Comparison of ENCODE assay signal across 10 cellular contexts in genomic region chr11:104668797-104669463, GRCh38.
A peak's percentile ranks its signal among the peaks of the same experiment; 100 is the strongest.
DNase-seq lines count a peak whose midpoint lies in the region; ATAC-seq and TF ChIP-seq lines count a peak whose summit lies in the region.
"Had no signal": no experiment of that assay in that cellular context is flagged by ENCODE, and none has a peak within 500 bp of the region (broad histone marks: within the 10 kb centered on the region; RNA-seq: fewer than 3 reads in every experiment).

No MANE protein-coding gene starts in this region.

- intact Hi-C loops in MCF 10A (cut with micrococcal nuclease), result no loop called here
- intact Hi-C loops in breast epithelium (cut with DNase I; ENCODE audit: low total_unique reads), result no loop called here
- intact Hi-C loops in gastrocnemius medialis (cut with DNase I; ENCODE audit: low total_unique reads), result no loop called here

- H3K9me3 Mint-ChIP-seq in MCF 10A (ENCODE audit: unreplicated experiment), result peaks cover 7% of the 10 kb centered on the region
- peaks cover 0 to 4% (median 0%) of the 10 kb centered on the region in 6 donors for H3K9me3 Mint-ChIP-seq in immature natural killer cell

- no peaks in the 10 kb centered on the region for H3K27me3 Mint-ChIP-seq in MCF 10A (ENCODE audit: insufficient read depth, unreplicated experiment)
- peaks cover 2 to 4% (median 2%) of the 10 kb centered on the region in 3 donors for H3K27me3 Mint-ChIP-seq in immature natural killer cell (ENCODE audit: low read depth in 3 of 3)

- CTCF ChIA-PET in MCF 10A (lab: Yijun Ruan, JAX), result no interaction called here

- H3K27ac Mint-ChIP-seq in MCF 10A (ENCODE audit: low read depth, unreplicated experiment) (peak overlapping the region; percentile 2), immature natural killer cell (peak overlapping the region in 3 of 6 donors; percentile 4 to 18 (median 14))

- TF ChIP-seq CTCF in MCF 10A (IDR thresholded peaks at IDR 0.05; ENCODE audit: unreplicated experiment) (no peak), breast epithelium (IDR thresholded peaks at IDR 0.05) (no peak), fibroblast of pulmonary artery (IDR thresholded peaks at IDR 0.05; ENCODE audit: low read length, missing control alignments) (no peak), gastrocnemius medialis (IDR thresholded peaks at IDR 0.05 in 4 of 5, conservative IDR thresholded peaks at IDR 0.05 in 1 of 5) (no peak)

- no peak overlapping the region for H3K4me3 Mint-ChIP-seq in MCF 10A (ENCODE audit: unreplicated experiment)
- H3K4me3 Mint-ChIP-seq in immature natural killer cell, result no peak overlapping the region

- TF ChIP-seq POLR2A in breast epithelium (IDR thresholded peaks at IDR 0.05) (no peak), gastrocnemius medialis (IDR thresholded peaks at IDR 0.05) (no peak)

- ATAC-seq in gastrocnemius medialis, result no peak

- POLR2A ChIA-PET in MCF 10A (lab: Yijun Ruan, JAX), result interaction anchor here (0.6 kb wide), 2 partner anchors 104 to 299 kb away, joined by 3 to 5 read pairs; no protein-coding TSS in a partner anchor

- peaks cover 24% of the 10 kb centered on the region for H3K4me1 Mint-ChIP-seq in MCF 10A (ENCODE audit: insufficient read depth, unreplicated experiment)
- peaks cover 12 to 24% of the 10 kb centered on the region in 2 donors for H3K4me1 Mint-ChIP-seq in immature natural killer cell

- in situ Hi-C loops in gastrocnemius medialis (cut with MboI; ENCODE audit: low sequenced_read_pairs in 4 of 4), result no loop called here

- no peak overlapping the region for H3K27ac ChIP-seq in breast epithelium
- no peak overlapping the region for H3K27ac ChIP-seq in gastrocnemius medialis
- H3K27ac ChIP-seq: neutrophil had no signal

- no peaks in the 10 kb centered on the region for H3K36me3 Mint-ChIP-seq in MCF 10A (ENCODE audit: insufficient read depth, unreplicated experiment)
- H3K36me3 Mint-ChIP-seq in immature natural killer cell, result peaks cover 0 to 4% (median 3%) of the 10 kb centered on the region in 3 donors

- no TSS peak for BruUV-seq in MCF 10A (replicated peaks; lab: Mats Ljungman, UMichigan)

- no peaks in the 10 kb centered on the region for H3K4me1 ChIP-seq in breast epithelium
- no peaks in the 10 kb centered on the region for H3K4me1 ChIP-seq in gastrocnemius medialis

- no peak overlapping the region for H3K4me3 ChIP-seq in breast epithelium
- no peak overlapping the region for H3K4me3 ChIP-seq in fibroblast of pulmonary artery (replicated peaks; ENCODE audit: low read depth, low read length)
- no peak overlapping the region for H3K4me3 ChIP-seq in gastrocnemius medialis

- DNase-seq in MCF 10A (ENCODE audit: unreplicated experiment) (peak; percentile 85), breast epithelium (ENCODE audit: low spot score in 2 of 2) (no peak), SIG-M5 treated with dmso at 0.1 percent for 504 hours (lab: John Stamatoyannopoulos, UW; ENCODE audit: unreplicated experiment) (peak; percentile 71), fibroblast of pulmonary artery (ENCODE audit: low read depth) (peak; percentile 89), hypothalamus (lab: John Stamatoyannopoulos, UW) (no peak), anterior cingulate cortex (lab: John Stamatoyannopoulos, UW) (no peak), gastrocnemius medialis (no peak), immature natural killer cell (no peak)
- DNase-seq: Karpas-422 had no signal

- H3K27me3 ChIP-seq in breast epithelium, result no peaks in the 10 kb centered on the region
- no peaks in the 10 kb centered on the region for H3K27me3 ChIP-seq in gastrocnemius medialis
- H3K27me3 ChIP-seq: neutrophil had no signal

- H3K9me3 ChIP-seq in breast epithelium (no peaks in the 10 kb centered on the region), gastrocnemius medialis (no peaks in the 10 kb centered on the region)
- H3K9me3 ChIP-seq: neutrophil had no signal

- no peaks in the 10 kb centered on the region for H3K36me3 ChIP-seq in breast epithelium
- H3K36me3 ChIP-seq in gastrocnemius medialis, result no peaks in the 10 kb centered on the region
- H3K36me3 ChIP-seq: neutrophil had no signal

Comparison
In these comparisons a context has a peak if more than half of its experiments do, and no peak if none do; other contexts are left out.
1. DNase-seq: peak in MCF 10A (single experiment), SIG-M5 treated with dmso at 0.1 percent for 504 hours (single experiment) and fibroblast of pulmonary artery (single experiment); none in breast epithelium (0 of 2), hypothalamus (0 of 51), anterior cingulate cortex (0 of 58), gastrocnemius medialis (0 of 2) and immature natural killer cell (0 of 3).